ENCODE assay signal across 18 cellular contexts in genomic region chr19:15198006-15198356, GRCh38. TPM values are rescaled to one million over a fixed set of nuclear protein-coding genes. Genes with fewer than 3 reads are reported as not detected.
A peak's percentile ranks its signal among the peaks of the same experiment; 100 is the strongest.
DNase-seq lines count a peak whose midpoint lies in the region; ATAC-seq, FAIRE-seq and TF ChIP-seq lines count a peak whose summit lies in the region.
"Had no signal": no experiment of that assay in that cellular context is flagged by ENCODE, and none has a peak within 500 bp of the region (broad histone marks: within the 10 kb centered on the region; RNA-seq: fewer than 3 reads in every experiment).

No MANE protein-coding gene starts in this region.

- peak overlapping the region in 8 of 11 experiments; percentile 16 to 95 (median 62); a peak in 13 of 22 replicates for H3K9ac ChIP-seq in BLaER1 treated with 17β-estradiol and CSF1 and Interleukin-3, amounts not matched to agents 10 nM and 100 nM
- H3K9ac ChIP-seq: parathyroid adenoma had no signal

- DNase-seq in M059J (ENCODE audit: low read depth) = peak; percentile 22
- DNase-seq in esophagus squamous epithelium (lab: John Stamatoyannopoulos, UW) = no peak
- DNase-seq in progenitor cell of endocrine pancreas (ENCODE audit: low spot score, unreplicated experiment) = no peak
- DNase-seq in GM12892 (ENCODE audit: insufficient read length) = no peak
- DNase-seq in LoVo (ENCODE audit: low spot score) = no peak
- no peak for DNase-seq in NCI-H1417 (lab: John Stamatoyannopoulos, UW)
- DNase-seq: activated T-cell treated with anti-CD3 and anti-CD28 coated beads, Interleukin-2, amount 50 U/mL, for 72 hours; C1 segment of cervical spinal cord; effector memory CD8-positive, alpha-beta T cell; head of caudate nucleus; NCI-H187; stimulated activated CD4-positive, alpha-beta T cell treated with anti-CD3 and anti-CD28 coated beads, Interleukin-2, amount 100 ng/mL, for 48 hours; stimulated activated naive B cell treated with anti-CD40 and anti-IgM and Interleukin-4, amounts not matched to agents 10 μg/mL and 1 μg/mL and 100 μg/mL, for 72 hours had no signal

- TF ChIP-seq POLR2A in esophagus squamous epithelium (IDR thresholded peaks at IDR 0.05) = peak in 1 of 4 donors; percentile 17
- TF ChIP-seq POLR2A in GM12892 (IDR thresholded peaks at IDR 0.05; ENCODE audit: low read depth, low read length) = no peak

- intact Hi-C loops in esophagus squamous epithelium (cut with DNase I) = no loop called here

- peak overlapping the region; percentile 78 for H3K4me3 Mint-ChIP-seq in progenitor cell of endocrine pancreas (ENCODE audit: low read depth)
- H3K4me3 Mint-ChIP-seq: activated T-cell treated with anti-CD3 and anti-CD28 coated beads, Interleukin-2, amount 50 U/mL, for 72 hours; effector memory CD8-positive, alpha-beta T cell had no signal

- peaks cover 39 to 69% (median 66%) of the 10 kb centered on the region in 10 experiments for H3K4me1 ChIP-seq in BLaER1 treated with 17β-estradiol and CSF1 and Interleukin-3, amounts not matched to agents 10 nM and 100 nM
- peaks cover 32 to 77% (median 43%) of the 10 kb centered on the region in 3 donors for H3K4me1 ChIP-seq in esophagus squamous epithelium

- H3K4me3 ChIP-seq in BLaER1 treated with 17β-estradiol and CSF1 and Interleukin-3, amounts not matched to agents 10 nM and 100 nM = peak overlapping the region in 4 of 10 experiments; percentile 10 to 43 (median 34); a peak in 4 of 20 replicates
- peak overlapping the region in 3 of 4 donors; percentile 71 to 80 (median 79) for H3K4me3 ChIP-seq in esophagus squamous epithelium

- peaks cover 5 to 20% (median 10%) of the 10 kb centered on the region in 11 experiments; a peak in 18 of 22 replicates for H3K36me3 ChIP-seq in BLaER1 treated with 17β-estradiol and CSF1 and Interleukin-3, amounts not matched to agents 10 nM and 100 nM
- H3K36me3 ChIP-seq in esophagus squamous epithelium = peaks cover 0 to 23% (median 0%) of the 10 kb centered on the region in 3 donors

- H4K20me1 ChIP-seq in BLaER1 treated with 17β-estradiol and CSF1 and Interleukin-3, amounts not matched to agents 10 nM and 100 nM = peaks cover 0 to 48% (median 30%) of the 10 kb centered on the region in 11 experiments; a peak in 17 of 22 replicates

- H3K27ac ChIP-seq in BLaER1 treated with 17β-estradiol and CSF1 and Interleukin-3, amounts not matched to agents 10 nM and 100 nM = peak overlapping the region in 8 of 11 experiments; percentile 61 to 92 (median 77); a peak in 16 of 22 replicates
- H3K27ac ChIP-seq in esophagus squamous epithelium = peak overlapping the region; percentile 90 to 98 (median 94)
- H3K27ac ChIP-seq: parathyroid adenoma had no signal

- H3K27ac Mint-ChIP-seq in progenitor cell of endocrine pancreas = no peak overlapping the region
- H3K27ac Mint-ChIP-seq: activated T-cell treated with anti-CD3 and anti-CD28 coated beads, Interleukin-2, amount 50 U/mL, for 72 hours; effector memory CD8-positive, alpha-beta T cell; stimulated activated naive B cell treated with anti-CD40 and anti-IgM and Interleukin-4, amounts not matched to agents 10 μg/mL and 1 μg/mL and 100 μg/mL, for 72 hours had no signal

- no peaks in the 10 kb centered on the region for H3K27me3 Mint-ChIP-seq in progenitor cell of endocrine pancreas

- H3K9me3 Mint-ChIP-seq in progenitor cell of endocrine pancreas (ENCODE audit: low read depth) = no peaks in the 10 kb centered on the region
- H3K9me3 Mint-ChIP-seq: activated T-cell treated with anti-CD3 and anti-CD28 coated beads, Interleukin-2, amount 50 U/mL, for 72 hours; effector memory CD8-positive, alpha-beta T cell; stimulated activated naive B cell treated with anti-CD40 and anti-IgM and Interleukin-4, amounts not matched to agents 10 μg/mL and 1 μg/mL and 100 μg/mL, for 72 hours had no signal

- FAIRE-seq in GM12892 (lab: Jason Lieb, UNC) = no peak
- FAIRE-seq: G401.6 had no signal

- 6 to 18% methylated on average over 6 of the region's 7 CpGs for WGBS in esophagus squamous epithelium, 2 donors

- peak overlapping the region; percentile 60 to 99 (median 95); a peak in 21 of 22 replicates for H3K4me2 ChIP-seq in BLaER1 treated with 17β-estradiol and CSF1 and Interleukin-3, amounts not matched to agents 10 nM and 100 nM

- no peaks in the 10 kb centered on the region for H3K27me3 ChIP-seq in BLaER1 treated with 17β-estradiol and CSF1 and Interleukin-3, amounts not matched to agents 10 nM and 100 nM
- peaks cover 0 to 77% (median 0%) of the 10 kb centered on the region in 4 donors for H3K27me3 ChIP-seq in esophagus squamous epithelium

- ATAC-seq in HG03095 (IDR thresholded peaks at IDR 0.05; ENCODE audit: unreplicated experiment) = no peak
- ATAC-seq: activated CD4-positive, CD25-positive, alpha-beta regulatory T cell treated with anti-CD3 and anti-CD28 coated beads, Interleukin-2, amount 50 U/mL, for 24 hours had no signal

- TF ChIP-seq CTCF in esophagus squamous epithelium (IDR thresholded peaks at IDR 0.05) = no peak
- no peak for TF ChIP-seq CTCF in progenitor cell of endocrine pancreas (IDR thresholded peaks at IDR 0.05; ENCODE audit: unreplicated experiment)

- H3K36me3 Mint-ChIP-seq in progenitor cell of endocrine pancreas (ENCODE audit: insufficient read depth) = peaks cover 6% of the 10 kb centered on the region

- no peaks in the 10 kb centered on the region for H3K9me3 ChIP-seq in BLaER1 treated with 17β-estradiol and CSF1 and Interleukin-3, amounts not matched to agents 10 nM and 100 nM (replicated peaks in 1 of 11)
- H3K9me3 ChIP-seq in esophagus squamous epithelium = no peaks in the 10 kb centered on the region

- H3K4me1 Mint-ChIP-seq in progenitor cell of endocrine pancreas (ENCODE audit: low read depth) = peaks cover 26% of the 10 kb centered on the region

RNA-seq across cellular contexts. Expression of gene NOTCH3, which starts 2.8 kb away (rescaled TPM):
- total RNA-seq in M059J (2014; rRNA removed; shearing (Covaris generic)) = 0.66 and 2.4 TPM in 2 replicates
- total RNA-seq in esophagus squamous epithelium = 100 to 1,000 TPM in 3 of 4 donors, 10 to 100 TPM in 1; 95.6 to 278 (median 122) TPM
- 201 and 203 TPM in 2 replicates for total RNA-seq in progenitor cell of endocrine pancreas
- not detected for polyA plus RNA-seq in GM12892 (2012; ENCODE audit: missing spikeins)

RNA-seq across cellular contexts. Expression of gene EPHX3, which starts 34.3 kb away (rescaled TPM):
- not detected in 2 replicates for total RNA-seq in M059J (2014; rRNA removed; shearing (Covaris generic))
- total RNA-seq in esophagus squamous epithelium (10 to 100 TPM; 18.7 to 93.0 (median 48.9) TPM), progenitor cell of endocrine pancreas (7.1 and 7.8 TPM in 2 replicates)
- polyA plus RNA-seq in GM12892 (2012; ENCODE audit: missing spikeins) = not detected

Comparison
In these comparisons a context has a peak if more than half of its experiments do, and no peak if none do; other contexts are left out.
1. RNA of gene NOTCH3, which starts 2.8 kb away (total RNA-seq): 201 to 203 TPM in progenitor cell of endocrine pancreas and 95.6 to 278 TPM in esophagus squamous epithelium; 0.66 to 2.4 TPM in M059J; every median in the first group is over 10 times any median in the second.